1 cellular context compared by ENCODE assay signal in the genomic region with DNA sequence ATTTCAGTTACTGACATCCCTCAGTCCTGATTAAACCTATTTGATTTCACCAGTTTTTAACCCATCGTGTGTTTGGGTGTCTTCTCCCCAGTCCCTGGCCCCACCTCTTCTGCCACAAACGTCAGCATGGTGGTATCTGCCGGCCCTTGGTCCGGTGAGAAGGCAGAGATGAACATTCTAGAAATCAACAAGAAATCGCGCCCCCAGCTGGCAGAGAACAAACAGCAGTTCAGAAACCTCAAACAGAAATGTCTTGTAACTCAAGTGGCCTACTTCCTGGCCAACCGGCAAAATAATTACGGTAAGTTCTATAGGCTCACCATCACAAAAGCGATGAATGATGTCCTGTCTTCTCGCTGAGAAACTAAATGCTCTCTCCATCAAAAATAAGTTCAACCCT.
TF ChIP-seq lines count a peak whose summit lies in the region.

No MANE protein-coding gene starts in this region.

TF ChIP-seq in GM23338, 12 proteins besides CTCF, POLR2A, EP300 and RAD21 (continued from another document):
- TF ChIP-seq CREB1 (CRISPR knock-in tag; IDR thresholded peaks at IDR 0.05; ENCODE audit: low read depth) (no peak), EZH2phosphoT487 (IDR thresholded peaks at IDR 0.05; ENCODE audit: unreplicated experiment) (no peak), JUNB (IDR thresholded peaks at IDR 0.05; ENCODE audit: unreplicated experiment) (no peak), STAT1 (IDR thresholded peaks at IDR 0.05; ENCODE audit: unreplicated experiment) (no peak), ZNF114 (CRISPR knock-in tag; IDR thresholded peaks at IDR 0.05) (no peak), NANOG (IDR thresholded peaks at IDR 0.05; ENCODE audit: borderline replicate concordance) (no peak), ZNF331 (CRISPR knock-in tag; IDR thresholded peaks at IDR 0.05; ENCODE audit: low read depth) (no peak), POLR2AphosphoS5 (IDR thresholded peaks at IDR 0.05; ENCODE audit: low read depth) (no peak)
- TF ChIP-seq, protein P1, sequence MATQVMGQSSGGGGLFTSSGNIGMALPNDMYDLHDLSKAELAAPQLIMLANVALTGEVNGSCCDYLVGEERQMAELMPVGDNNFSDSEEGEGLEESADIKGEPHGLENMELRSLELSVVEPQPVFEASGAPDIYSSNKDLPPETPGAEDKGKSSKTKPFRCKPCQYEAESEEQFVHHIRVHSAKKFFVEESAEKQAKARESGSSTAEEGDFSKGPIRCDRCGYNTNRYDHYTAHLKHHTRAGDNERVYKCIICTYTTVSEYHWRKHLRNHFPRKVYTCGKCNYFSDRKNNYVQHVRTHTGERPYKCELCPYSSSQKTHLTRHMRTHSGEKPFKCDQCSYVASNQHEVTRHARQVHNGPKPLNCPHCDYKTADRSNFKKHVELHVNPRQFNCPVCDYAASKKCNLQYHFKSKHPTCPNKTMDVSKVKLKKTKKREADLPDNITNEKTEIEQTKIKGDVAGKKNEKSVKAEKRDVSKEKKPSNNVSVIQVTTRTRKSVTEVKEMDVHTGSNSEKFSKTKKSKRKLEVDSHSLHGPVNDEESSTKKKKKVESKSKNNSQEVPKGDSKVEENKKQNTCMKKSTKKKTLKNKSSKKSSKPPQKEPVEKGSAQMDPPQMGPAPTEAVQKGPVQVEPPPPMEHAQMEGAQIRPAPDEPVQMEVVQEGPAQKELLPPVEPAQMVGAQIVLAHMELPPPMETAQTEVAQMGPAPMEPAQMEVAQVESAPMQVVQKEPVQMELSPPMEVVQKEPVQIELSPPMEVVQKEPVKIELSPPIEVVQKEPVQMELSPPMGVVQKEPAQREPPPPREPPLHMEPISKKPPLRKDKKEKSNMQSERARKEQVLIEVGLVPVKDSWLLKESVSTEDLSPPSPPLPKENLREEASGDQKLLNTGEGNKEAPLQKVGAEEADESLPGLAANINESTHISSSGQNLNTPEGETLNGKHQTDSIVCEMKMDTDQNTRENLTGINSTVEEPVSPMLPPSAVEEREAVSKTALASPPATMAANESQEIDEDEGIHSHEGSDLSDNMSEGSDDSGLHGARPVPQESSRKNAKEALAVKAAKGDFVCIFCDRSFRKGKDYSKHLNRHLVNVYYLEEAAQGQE (IDR thresholded peaks at IDR 0.05; ENCODE audit: unreplicated experiment) = no peak
- TF ChIP-seq, protein P2, sequence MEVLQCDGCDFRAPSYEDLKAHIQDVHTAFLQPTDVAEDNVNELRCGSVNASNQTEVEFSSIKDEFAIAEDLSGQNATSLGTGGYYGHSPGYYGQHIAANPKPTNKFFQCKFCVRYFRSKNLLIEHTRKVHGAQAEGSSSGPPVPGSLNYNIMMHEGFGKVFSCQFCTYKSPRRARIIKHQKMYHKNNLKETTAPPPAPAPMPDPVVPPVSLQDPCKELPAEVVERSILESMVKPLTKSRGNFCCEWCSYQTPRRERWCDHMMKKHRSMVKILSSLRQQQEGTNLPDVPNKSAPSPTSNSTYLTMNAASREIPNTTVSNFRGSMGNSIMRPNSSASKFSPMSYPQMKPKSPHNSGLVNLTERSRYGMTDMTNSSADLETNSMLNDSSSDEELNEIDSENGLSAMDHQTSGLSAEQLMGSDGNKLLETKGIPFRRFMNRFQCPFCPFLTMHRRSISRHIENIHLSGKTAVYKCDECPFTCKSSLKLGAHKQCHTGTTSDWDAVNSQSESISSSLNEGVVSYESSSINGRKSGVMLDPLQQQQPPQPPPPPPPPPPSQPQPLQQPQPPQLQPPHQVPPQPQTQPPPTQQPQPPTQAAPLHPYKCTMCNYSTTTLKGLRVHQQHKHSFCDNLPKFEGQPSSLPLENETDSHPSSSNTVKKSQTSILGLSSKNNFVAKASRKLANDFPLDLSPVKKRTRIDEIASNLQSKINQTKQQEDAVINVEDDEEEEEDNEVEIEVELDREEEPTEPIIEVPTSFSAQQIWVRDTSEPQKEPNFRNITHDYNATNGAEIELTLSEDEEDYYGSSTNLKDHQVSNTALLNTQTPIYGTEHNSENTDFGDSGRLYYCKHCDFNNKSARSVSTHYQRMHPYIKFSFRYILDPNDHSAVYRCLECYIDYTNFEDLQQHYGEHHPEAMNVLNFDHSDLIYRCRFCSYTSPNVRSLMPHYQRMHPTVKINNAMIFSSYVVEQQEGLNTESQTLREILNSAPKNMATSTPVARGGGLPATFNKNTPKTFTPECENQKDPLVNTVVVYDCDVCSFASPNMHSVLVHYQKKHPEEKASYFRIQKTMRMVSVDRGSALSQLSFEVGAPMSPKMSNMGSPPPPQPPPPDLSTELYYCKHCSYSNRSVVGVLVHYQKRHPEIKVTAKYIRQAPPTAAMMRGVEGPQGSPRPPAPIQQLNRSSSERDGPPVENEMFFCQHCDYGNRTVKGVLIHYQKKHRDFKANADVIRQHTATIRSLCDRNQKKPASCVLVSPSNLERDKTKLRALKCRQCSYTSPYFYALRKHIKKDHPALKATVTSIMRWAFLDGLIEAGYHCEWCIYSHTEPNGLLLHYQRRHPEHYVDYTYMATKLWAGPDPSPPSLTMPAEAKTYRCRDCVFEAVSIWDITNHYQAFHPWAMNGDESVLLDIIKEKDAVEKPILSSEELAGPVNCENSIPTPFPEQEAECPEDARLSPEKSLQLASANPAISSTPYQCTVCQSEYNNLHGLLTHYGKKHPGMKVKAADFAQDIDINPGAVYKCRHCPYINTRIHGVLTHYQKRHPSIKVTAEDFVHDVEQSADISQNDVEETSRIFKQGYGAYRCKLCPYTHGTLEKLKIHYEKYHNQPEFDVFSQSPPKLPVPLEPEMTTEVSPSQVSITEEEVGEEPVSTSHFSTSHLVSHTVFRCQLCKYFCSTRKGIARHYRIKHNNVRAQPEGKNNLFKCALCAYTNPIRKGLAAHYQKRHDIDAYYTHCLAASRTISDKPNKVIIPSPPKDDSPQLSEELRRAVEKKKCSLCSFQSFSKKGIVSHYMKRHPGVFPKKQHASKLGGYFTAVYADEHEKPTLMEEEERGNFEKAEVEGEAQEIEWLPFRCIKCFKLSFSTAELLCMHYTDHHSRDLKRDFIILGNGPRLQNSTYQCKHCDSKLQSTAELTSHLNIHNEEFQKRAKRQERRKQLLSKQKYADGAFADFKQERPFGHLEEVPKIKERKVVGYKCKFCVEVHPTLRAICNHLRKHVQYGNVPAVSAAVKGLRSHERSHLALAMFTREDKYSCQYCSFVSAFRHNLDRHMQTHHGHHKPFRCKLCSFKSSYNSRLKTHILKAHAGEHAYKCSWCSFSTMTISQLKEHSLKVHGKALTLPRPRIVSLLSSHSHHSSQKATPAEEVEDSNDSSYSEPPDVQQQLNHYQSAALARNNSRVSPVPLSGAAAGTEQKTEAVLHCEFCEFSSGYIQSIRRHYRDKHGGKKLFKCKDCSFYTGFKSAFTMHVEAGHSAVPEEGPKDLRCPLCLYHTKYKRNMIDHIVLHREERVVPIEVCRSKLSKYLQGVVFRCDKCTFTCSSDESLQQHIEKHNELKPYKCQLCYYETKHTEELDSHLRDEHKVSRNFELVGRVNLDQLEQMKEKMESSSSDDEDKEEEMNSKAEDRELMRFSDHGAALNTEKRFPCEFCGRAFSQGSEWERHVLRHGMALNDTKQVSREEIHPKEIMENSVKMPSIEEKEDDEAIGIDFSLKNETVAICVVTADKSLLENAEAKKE (CRISPR knock-in tag; IDR thresholded peaks at IDR 0.05) = no peak
- TF ChIP-seq, protein P3, sequence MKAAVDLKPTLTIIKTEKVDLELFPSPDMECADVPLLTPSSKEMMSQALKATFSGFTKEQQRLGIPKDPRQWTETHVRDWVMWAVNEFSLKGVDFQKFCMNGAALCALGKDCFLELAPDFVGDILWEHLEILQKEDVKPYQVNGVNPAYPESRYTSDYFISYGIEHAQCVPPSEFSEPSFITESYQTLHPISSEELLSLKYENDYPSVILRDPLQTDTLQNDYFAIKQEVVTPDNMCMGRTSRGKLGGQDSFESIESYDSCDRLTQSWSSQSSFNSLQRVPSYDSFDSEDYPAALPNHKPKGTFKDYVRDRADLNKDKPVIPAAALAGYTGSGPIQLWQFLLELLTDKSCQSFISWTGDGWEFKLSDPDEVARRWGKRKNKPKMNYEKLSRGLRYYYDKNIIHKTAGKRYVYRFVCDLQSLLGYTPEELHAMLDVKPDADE (IDR thresholded peaks at IDR 0.05) = no peak
